Comparison of ENCODE assay signal across 21 cellular contexts in genomic region chr21:44712203-44713028, GRCh38. TPM values are rescaled to one million over a fixed set of nuclear protein-coding genes. Genes with fewer than 3 reads are reported as not detected.
A peak's percentile ranks its signal among the peaks of the same experiment; 100 is the strongest.
DNase-seq lines count a peak whose midpoint lies in the region; ATAC-seq and TF ChIP-seq lines count a peak whose summit lies in the region.
"Had no signal": no experiment of that assay in that cellular context is flagged by ENCODE, and none has a peak within 500 bp of the region (broad histone marks: within the 10 kb centered on the region; RNA-seq: fewer than 3 reads in every experiment).

No MANE protein-coding gene starts in this region.

- no peak overlapping the region for H3K4me3 Mint-ChIP-seq in activated naive CD4-positive, alpha-beta T cell treated with anti-CD3 and anti-CD28 coated beads, Interleukin-2, amount 10 ng/mL, durations not matched to agents 7 days and 5 days
- peak overlapping the region; percentile 58 for H3K4me3 Mint-ChIP-seq in WTC11
- H3K4me3 Mint-ChIP-seq: activated naive CD8-positive, alpha-beta T cell treated with anti-CD3 and anti-CD28 coated beads, Interleukin-2, amount 10 ng/mL, durations not matched to agents 7 days and 5 days; CD4-positive, alpha-beta T cell; neural crest cell had no signal

- intact Hi-C loops in left colon (cut with DNase I, micrococcal nuclease): no loop called here

- H3K4me1 Mint-ChIP-seq in activated naive CD4-positive, alpha-beta T cell treated with anti-CD3 and anti-CD28 coated beads, Interleukin-2, amount 10 ng/mL, durations not matched to agents 7 days and 5 days: peaks cover 22% of the 10 kb centered on the region
- H3K4me1 Mint-ChIP-seq in WTC11: peaks cover 65% of the 10 kb centered on the region

- no peaks in the 10 kb centered on the region for H3K4me1 ChIP-seq in GM23248 (ENCODE audit: insufficient read depth)
- H3K4me1 ChIP-seq: uterus had no signal

- H3K9me3 Mint-ChIP-seq in activated naive CD4-positive, alpha-beta T cell treated with anti-CD3 and anti-CD28 coated beads, Interleukin-2, amount 10 ng/mL, durations not matched to agents 7 days and 5 days: no peaks in the 10 kb centered on the region
- H3K9me3 Mint-ChIP-seq in WTC11: peaks cover 6% of the 10 kb centered on the region; the same call in 1 of the 2 replicates
- H3K9me3 Mint-ChIP-seq: activated naive CD8-positive, alpha-beta T cell treated with anti-CD3 and anti-CD28 coated beads, Interleukin-2, amount 10 ng/mL, durations not matched to agents 7 days and 5 days; CD4-positive, alpha-beta T cell; neural crest cell had no signal

- peaks cover 82% of the 10 kb centered on the region for H3K27me3 ChIP-seq in GM23248 (replicated peaks; ENCODE audit: insufficient read depth)

- no peak overlapping the region for H3K9ac ChIP-seq in GM23248

- peak; percentile 3 for DNase-seq in activated naive CD4-positive, alpha-beta T cell treated with anti-CD3 and anti-CD28 coated beads, Interleukin-2, amount 10 ng/mL, durations not matched to agents 7 days and 5 days
- no peak for DNase-seq in activated naive CD4-positive, alpha-beta T cell (lab: John Stamatoyannopoulos, UW)
- DNase-seq in WTC11 (ENCODE audit: low spot score) (no peak), iPS-NIHi7 (ENCODE audit: extremely low spot score) (peak; percentile 18), ureter (ENCODE audit: low spot score) (peak; percentile 29), GM23248 (no peak), left colon (no peak)
- DNase-seq: activated CD4-positive, alpha-beta T cell treated with anti-CD3 and anti-CD28 coated beads, Interleukin-2, amount 50 U/mL, for 48 hours; activated naive CD8-positive, alpha-beta T cell treated with anti-CD3 and anti-CD28 coated beads, Interleukin-2, amount 10 ng/mL, durations not matched to agents 7 days and 5 days; activated T-cell treated with anti-CD3 and anti-CD28 coated beads, Interleukin-2, amount 50 U/mL, for 48 hours; heart left ventricle; kidney glomerular epithelial cell; midbrain; stimulated activated CD4-positive, alpha-beta T cell treated with anti-CD3 and anti-CD28 coated beads, Interleukin-4, amount 100 ng/mL, for 4 hours had no signal

- no peak overlapping the region for H3K27ac ChIP-seq in GM23248
- H3K27ac ChIP-seq: spleen, uterus had no signal

- no peak for ATAC-seq in WTC11
- ATAC-seq in GM21390 (IDR thresholded peaks at IDR 0.05; ENCODE audit: unreplicated experiment): no peak
- ATAC-seq in left colon: no peak

- H3K27me3 Mint-ChIP-seq in activated naive CD4-positive, alpha-beta T cell treated with anti-CD3 and anti-CD28 coated beads, Interleukin-2, amount 10 ng/mL, durations not matched to agents 7 days and 5 days: peaks cover 87% of the 10 kb centered on the region
- peaks cover 80% of the 10 kb centered on the region for H3K27me3 Mint-ChIP-seq in WTC11 (ENCODE audit: low read depth)

- CTCF ChIA-PET in activated naive CD4-positive, alpha-beta T cell treated with anti-CD3 and anti-CD28 coated beads, Interleukin-2, amount 10 ng/mL, durations not matched to agents 7 days and 5 days (lab: Charles Lee): no interaction called here
- CTCF ChIA-PET in WTC11 (lab: Charles Lee): interaction anchor here (0.8 to 3.3 kb wide), 5 partner anchors 47 to 202 kb away, joined by 3 to 12 read pairs (median 8); no protein-coding TSS in a partner anchor

- POLR2A ChIA-PET in WTC11 (lab: Charles Lee): interaction anchor here (1.2 kb wide), 1 partner anchor 10 kb away, joined by 3 read pairs; no protein-coding TSS in a partner anchor

- H3K27ac Mint-ChIP-seq in activated naive CD4-positive, alpha-beta T cell treated with anti-CD3 and anti-CD28 coated beads, Interleukin-2, amount 10 ng/mL, durations not matched to agents 7 days and 5 days: no peak overlapping the region
- no peak overlapping the region for H3K27ac Mint-ChIP-seq in WTC11
- H3K27ac Mint-ChIP-seq: activated naive CD8-positive, alpha-beta T cell treated with anti-CD3 and anti-CD28 coated beads, Interleukin-2, amount 10 ng/mL, durations not matched to agents 7 days and 5 days; CD4-positive, alpha-beta T cell; T-cell had no signal

- H3K4me3 ChIP-seq in GM23248: no peak overlapping the region
- H3K4me3 ChIP-seq: uterus had no signal

- 10 to 16% methylated on average over 18 to 22 of the region's 22 CpGs for WGBS in GM23248 (ENCODE audit: low coverage in 1 of 2, low lambda C conversion rate in 2 of 2, missing lambda C conversion rate in 2 of 2), 2 experiments

- H3K36me3 ChIP-seq in GM23248 (ENCODE audit: low read depth): no peaks in the 10 kb centered on the region
- H3K36me3 ChIP-seq: heart left ventricle, spleen, uterus had no signal

- no peak overlapping the region for H3K4me2 ChIP-seq in GM23248 (ENCODE audit: unreplicated experiment)

- peaks cover 3% of the 10 kb centered on the region for H3K36me3 Mint-ChIP-seq in activated naive CD4-positive, alpha-beta T cell treated with anti-CD3 and anti-CD28 coated beads, Interleukin-2, amount 10 ng/mL, durations not matched to agents 7 days and 5 days
- no peaks in the 10 kb centered on the region for H3K36me3 Mint-ChIP-seq in WTC11
- H3K36me3 Mint-ChIP-seq: activated naive CD8-positive, alpha-beta T cell treated with anti-CD3 and anti-CD28 coated beads, Interleukin-2, amount 10 ng/mL, durations not matched to agents 7 days and 5 days had no signal

- in situ Hi-C loops in GM23248 (cut with MboI): no loop called here

- no peaks in the 10 kb centered on the region for H3K79me2 ChIP-seq in GM23248 (ENCODE audit: insufficient read depth)

- H4K20me1 ChIP-seq in GM23248 (ENCODE audit: insufficient read depth): no peaks in the 10 kb centered on the region

- no peaks in the 10 kb centered on the region for H3K9me2 ChIP-seq in GM23248 (ENCODE audit: insufficient read depth)

- no peaks in the 10 kb centered on the region for H3K9me3 ChIP-seq in GM23248 (ENCODE audit: low read depth)
- H3K9me3 ChIP-seq: heart left ventricle, spleen, uterus had no signal

- H2AFZ ChIP-seq in GM23248: no peak overlapping the region

- no peak for TF ChIP-seq CTCF in WTC11 (IDR thresholded peaks at IDR 0.05)

- no peaks in the 10 kb centered on the region for H3F3A ChIP-seq in GM23248 (ENCODE audit: insufficient read depth)

TF ChIP-seq in WTC11, 78 proteins besides CTCF, POLR2A, EP300 and RAD21 (continues in another document):
- TF ChIP-seq ELF4 (CRISPR knock-in tag; IDR thresholded peaks at IDR 0.05; ENCODE audit: low read depth) (no peak), USF2 (CRISPR knock-in tag; IDR thresholded peaks at IDR 0.05) (no peak), ZNF263 (CRISPR knock-in tag; IDR thresholded peaks at IDR 0.05; ENCODE audit: low read depth) (no peak), ATF1 (CRISPR knock-in tag; IDR thresholded peaks at IDR 0.05) (no peak), NR1H2 (CRISPR knock-in tag; IDR thresholded peaks at IDR 0.05) (no peak)
- TF ChIP-seq, protein P1, sequence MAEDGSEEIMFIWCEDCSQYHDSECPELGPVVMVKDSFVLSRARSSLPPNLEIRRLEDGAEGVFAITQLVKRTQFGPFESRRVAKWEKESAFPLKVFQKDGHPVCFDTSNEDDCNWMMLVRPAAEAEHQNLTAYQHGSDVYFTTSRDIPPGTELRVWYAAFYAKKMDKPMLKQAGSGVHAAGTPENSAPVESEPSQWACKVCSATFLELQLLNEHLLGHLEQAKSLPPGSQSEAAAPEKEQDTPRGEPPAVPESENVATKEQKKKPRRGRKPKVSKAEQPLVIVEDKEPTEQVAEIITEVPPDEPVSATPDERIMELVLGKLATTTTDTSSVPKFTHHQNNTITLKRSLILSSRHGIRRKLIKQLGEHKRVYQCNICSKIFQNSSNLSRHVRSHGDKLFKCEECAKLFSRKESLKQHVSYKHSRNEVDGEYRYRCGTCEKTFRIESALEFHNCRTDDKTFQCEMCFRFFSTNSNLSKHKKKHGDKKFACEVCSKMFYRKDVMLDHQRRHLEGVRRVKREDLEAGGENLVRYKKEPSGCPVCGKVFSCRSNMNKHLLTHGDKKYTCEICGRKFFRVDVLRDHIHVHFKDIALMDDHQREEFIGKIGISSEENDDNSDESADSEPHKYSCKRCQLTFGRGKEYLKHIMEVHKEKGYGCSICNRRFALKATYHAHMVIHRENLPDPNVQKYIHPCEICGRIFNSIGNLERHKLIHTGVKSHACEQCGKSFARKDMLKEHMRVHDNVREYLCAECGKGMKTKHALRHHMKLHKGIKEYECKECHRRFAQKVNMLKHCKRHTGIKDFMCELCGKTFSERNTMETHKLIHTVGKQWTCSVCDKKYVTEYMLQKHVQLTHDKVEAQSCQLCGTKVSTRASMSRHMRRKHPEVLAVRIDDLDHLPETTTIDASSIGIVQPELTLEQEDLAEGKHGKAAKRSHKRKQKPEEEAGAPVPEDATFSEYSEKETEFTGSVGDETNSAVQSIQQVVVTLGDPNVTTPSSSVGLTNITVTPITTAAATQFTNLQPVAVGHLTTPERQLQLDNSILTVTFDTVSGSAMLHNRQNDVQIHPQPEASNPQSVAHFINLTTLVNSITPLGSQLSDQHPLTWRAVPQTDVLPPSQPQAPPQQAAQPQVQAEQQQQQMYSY (CRISPR knock-in tag; IDR thresholded peaks at IDR 0.05): no peak

RNA-seq across cellular contexts. Expression of gene TSPEAR, which starts 1.0 kb away (rescaled TPM):
- total RNA-seq in WTC11 (2021) (2.1 to 2.9 TPM (median 2.7 TPM) in 3 replicates), ureter (0.10 TPM), left colon (under 1 TPM in 1 of 2 donors, not detected in 1; 0.09 TPM)
- not detected in 2 replicates for total RNA-seq in GM23248 (2014; rRNA removed; shearing (Covaris generic))
- not detected in 2 replicates for polyA plus RNA-seq in GM23248 (2016; fragmentation: Nextera tagmentation; extraction: Ambion mirVana)
- total RNA-seq: activated naive CD8-positive, alpha-beta T cell treated with anti-CD3 and anti-CD28 coated beads, Interleukin-2, amount 10 ng/mL, durations not matched to agents 7 days and 5 days; CD4-positive, alpha-beta T cell; neural crest cell; T-cell had no signal
- polyA plus RNA-seq: AG04450 had no signal

RNA-seq across cellular contexts. Expression of gene KRTAP10-12, which starts 15.4 kb away (rescaled TPM):
- not detected in 3 replicates for total RNA-seq in WTC11 (2021)
- total RNA-seq in ureter: not detected
- total RNA-seq in GM23248 (2014; rRNA removed; shearing (Covaris generic)): not detected in 2 replicates
- not detected in 2 replicates for polyA plus RNA-seq in GM23248 (2016; fragmentation: Nextera tagmentation; extraction: Ambion mirVana)
- total RNA-seq in left colon: not detected
- total RNA-seq: activated naive CD8-positive, alpha-beta T cell treated with anti-CD3 and anti-CD28 coated beads, Interleukin-2, amount 10 ng/mL, durations not matched to agents 7 days and 5 days; CD4-positive, alpha-beta T cell; heart left ventricle; neural crest cell; spleen; T-cell; uterus had no signal
- polyA plus RNA-seq: AG04450, heart left ventricle, spleen had no signal

RNA-seq across cellular contexts. Expression of gene KRTAP12-1, which starts 30.5 kb away (rescaled TPM):
- total RNA-seq in WTC11 (2021) (0.63 to 2.5 TPM (median 1.0 TPM) in 3 replicates), ureter (not detected), left colon (not detected)
- total RNA-seq in GM23248 (2014; rRNA removed; shearing (Covaris generic)): not detected in 2 replicates
- not detected in 2 replicates for polyA plus RNA-seq in GM23248 (2016; fragmentation: Nextera tagmentation; extraction: Ambion mirVana)
- total RNA-seq: activated naive CD8-positive, alpha-beta T cell treated with anti-CD3 and anti-CD28 coated beads, Interleukin-2, amount 10 ng/mL, durations not matched to agents 7 days and 5 days; CD4-positive, alpha-beta T cell; heart left ventricle; neural crest cell; spleen; T-cell had no signal
- polyA plus RNA-seq: AG04450, heart left ventricle, spleen had no signal

RNA-seq across cellular contexts. Expression of gene KRTAP12-2, which starts 45.7 kb away (rescaled TPM):
- total RNA-seq in WTC11 (2021): 0.25 TPM in 1 of 3 replicates, not detected in the others
- total RNA-seq in ureter: not detected
- total RNA-seq in GM23248 (2014; rRNA removed; shearing (Covaris generic)): not detected in 2 replicates
- not detected in 2 replicates for polyA plus RNA-seq in GM23248 (2016; fragmentation: Nextera tagmentation; extraction: Ambion mirVana)
- total RNA-seq in left colon: not detected
- total RNA-seq: activated naive CD8-positive, alpha-beta T cell treated with anti-CD3 and anti-CD28 coated beads, Interleukin-2, amount 10 ng/mL, durations not matched to agents 7 days and 5 days; CD4-positive, alpha-beta T cell; heart left ventricle; neural crest cell; spleen; T-cell; uterus had no signal
- polyA plus RNA-seq: AG04450, heart left ventricle, spleen had no signal

RNA-seq across cellular contexts. Expression of gene KRTAP12-3, which starts 54.7 kb away (rescaled TPM):
- total RNA-seq in WTC11 (2021) (not detected in 3 replicates), ureter (not detected), left colon (not detected)
- not detected in 2 replicates for total RNA-seq in GM23248 (2014; rRNA removed; shearing (Covaris generic))
- not detected in 2 replicates for polyA plus RNA-seq in GM23248 (2016; fragmentation: Nextera tagmentation; extraction: Ambion mirVana)
- total RNA-seq: activated naive CD8-positive, alpha-beta T cell treated with anti-CD3 and anti-CD28 coated beads, Interleukin-2, amount 10 ng/mL, durations not matched to agents 7 days and 5 days; CD4-positive, alpha-beta T cell; heart left ventricle; neural crest cell; spleen; T-cell; uterus had no signal
- polyA plus RNA-seq: AG04450, heart left ventricle, spleen had no signal

Comparison
In these comparisons a context has a peak if more than half of its experiments do, and no peak if none do; other contexts are left out.
1. DNase-seq: peak in activated naive CD4-positive, alpha-beta T cell treated with anti-CD3 and anti-CD28 coated beads, Interleukin-2, amount 10 ng/mL, durations not matched to agents 7 days and 5 days (single experiment), iPS-NIHi7 (single experiment) and ureter (single experiment); none in activated naive CD4-positive, alpha-beta T cell (0 of 4), WTC11 (single experiment), GM23248 (single experiment) and left colon (0 of 2).